ENCODE assay signal across 14 cellular contexts in the genomic region with DNA sequence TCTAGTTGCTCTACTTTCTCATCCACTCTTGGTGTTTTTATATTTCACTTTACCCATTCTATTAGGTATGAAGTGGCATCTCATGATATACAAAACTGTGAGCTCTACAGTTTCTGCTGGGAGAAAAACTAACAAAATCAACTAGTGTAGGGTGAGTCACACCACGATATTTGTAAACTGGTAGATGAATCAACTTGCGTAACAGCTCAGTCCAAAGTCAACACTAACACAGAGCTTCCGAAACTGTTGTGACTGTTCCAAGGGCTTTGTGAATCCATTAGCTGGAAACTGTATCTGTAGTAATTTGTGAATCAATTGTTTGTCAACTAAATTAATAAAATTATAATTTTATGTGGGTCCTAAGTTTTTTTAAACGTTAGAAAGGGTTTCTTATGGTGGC.
DNase-seq lines count a peak whose midpoint lies in the region; ATAC-seq and TF ChIP-seq lines count a peak whose summit lies in the region.
"Had no signal": no experiment of that assay in that cellular context is flagged by ENCODE, and none has a peak within 500 bp of the region (broad histone marks: within the 10 kb centered on the region; RNA-seq: fewer than 3 reads in every experiment).

No MANE protein-coding gene starts in this region.

- peaks cover 15% of the 10 kb centered on the region for H3K4me1 ChIP-seq in hepatocyte (ENCODE audit: insufficient read depth)
- H3K4me1 ChIP-seq: ascending aorta, psoas muscle had no signal

- H3K27me3 ChIP-seq in hepatocyte = no peaks in the 10 kb centered on the region
- H3K27me3 ChIP-seq: ascending aorta had no signal

- H3K9me2 ChIP-seq in hepatocyte (replicated peaks; ENCODE audit: insufficient read depth) = no peaks in the 10 kb centered on the region

- POLR2A ChIA-PET in AG04449 (lab: Yijun Ruan, JAX) = no interaction called here

- H3K27ac ChIP-seq in hepatocyte (peak overlapping the region; percentile 66), coronary artery (no peak overlapping the region)
- H3K27ac ChIP-seq: ascending aorta, psoas muscle had no signal

- DNase-seq in AG04449 (ENCODE audit: low read depth, low spot score) (peak; percentile 23), HS-5 (ENCODE audit: low read depth) (peak; percentile 2), astrocyte of the hippocampus (ENCODE audit: low read depth, low spot score) (peak; percentile 82), hepatocyte (ENCODE audit: low spot score) (peak; percentile 64), coronary artery (ENCODE audit: low spot score) (no peak), NCI-H1417 treated with DMSO at 0.1 percent for 48 hours (lab: John Stamatoyannopoulos, UW) (no peak)
- DNase-seq in activated CD4-positive, alpha-beta T cell treated with anti-CD3 and anti-CD28 coated beads, Interleukin-2, amount 50 U/mL, for 1 hour = no peak
- DNase-seq: AML-193, glutamatergic neuron, GOT3, NCI-H1436, psoas muscle had no signal

- H3K79me2 ChIP-seq in hepatocyte = no peaks in the 10 kb centered on the region

- H3K4me2 ChIP-seq in hepatocyte = no peak overlapping the region

- no peaks in the 10 kb centered on the region for H4K20me1 ChIP-seq in hepatocyte (ENCODE audit: insufficient read depth, poor library complexity, severe bottlenecking)

- ATAC-seq in HG03565 (IDR thresholded peaks at IDR 0.05; ENCODE audit: unreplicated experiment) = no peak
- ATAC-seq: psoas muscle had no signal

- no peak overlapping the region for H2AFZ ChIP-seq in hepatocyte

- H3K4me3 ChIP-seq in AG04449 (ENCODE audit: low read depth, low read length) (no peak overlapping the region), hepatocyte (no peak overlapping the region), coronary artery (no peak overlapping the region)
- H3K4me3 ChIP-seq: ascending aorta, psoas muscle had no signal

- no peak for TF ChIP-seq CTCF in AG04449 (IDR thresholded peaks at IDR 0.05; ENCODE audit: insufficient read depth, low read length, missing control alignments)
- TF ChIP-seq CTCF in hepatocyte (IDR thresholded peaks at IDR 0.05; ENCODE audit: poor library complexity) = no peak
- TF ChIP-seq CTCF in coronary artery (IDR thresholded peaks at IDR 0.05) = no peak

- CTCF ChIA-PET in AG04449 (lab: Yijun Ruan, JAX) = no interaction called here

- 50% methylated on average over 4 of the region's 4 CpGs for WGBS in hepatocyte (ENCODE audit: low lambda C conversion rate, missing lambda C conversion rate)

- H3K9me3 ChIP-seq in hepatocyte (ENCODE audit: low read depth) = no peaks in the 10 kb centered on the region
- H3K9me3 ChIP-seq: ascending aorta, psoas muscle had no signal

- H3K36me3 ChIP-seq in hepatocyte (replicated peaks; ENCODE audit: insufficient read depth, low read depth) = no peaks in the 10 kb centered on the region
- H3K36me3 ChIP-seq: ascending aorta had no signal

Comparison
In these comparisons a context has a peak if more than half of its experiments do, and no peak if none do; other contexts are left out.
1. DNase-seq: peak in AG04449 (single experiment), HS-5 (single experiment), astrocyte of the hippocampus (single experiment) and hepatocyte (single experiment); none in coronary artery (single experiment), NCI-H1417 treated with DMSO at 0.1 percent for 48 hours (single experiment) and activated CD4-positive, alpha-beta T cell treated with anti-CD3 and anti-CD28 coated beads, Interleukin-2, amount 50 U/mL, for 1 hour (single experiment).